ENCODE assay signal across 8 cellular contexts in the genomic region with DNA sequence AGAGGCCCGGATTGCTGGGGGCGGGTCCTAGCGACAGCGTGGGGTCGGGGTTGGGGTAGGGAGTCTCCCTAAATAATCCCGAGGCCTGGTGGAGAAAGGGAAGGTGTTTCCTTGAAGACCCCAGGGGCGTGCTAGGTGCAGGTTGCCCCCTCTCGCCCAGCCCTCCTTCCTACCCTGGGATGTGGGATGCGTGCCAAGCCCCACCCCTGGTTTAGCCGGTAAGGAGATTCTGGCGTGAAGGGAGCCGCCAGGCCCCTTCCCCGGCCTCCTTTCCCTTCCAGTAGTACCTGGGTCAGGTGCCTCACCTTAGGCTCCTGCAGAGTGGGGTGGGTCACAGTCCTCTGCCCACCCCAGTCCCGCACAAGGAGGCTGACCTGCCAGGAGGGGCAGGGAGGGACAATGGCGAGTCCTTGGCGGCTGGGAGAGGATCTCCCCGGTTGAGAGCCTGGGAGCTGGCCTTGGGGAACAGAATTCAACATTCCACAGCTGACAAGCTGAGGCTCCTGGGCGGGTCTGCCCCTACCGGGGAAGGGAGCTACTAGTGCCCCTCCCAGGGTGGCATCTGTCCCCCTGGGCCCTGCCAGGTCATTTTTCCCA. TPM values are rescaled to one million over a fixed set of nuclear protein-coding genes. Genes with fewer than 3 reads are reported as not detected.
DNase-seq lines count a peak whose midpoint lies in the region; ATAC-seq and TF ChIP-seq lines count a peak whose summit lies in the region.

No MANE protein-coding gene starts in this region.

- H3K27ac Mint-ChIP-seq in CD14-positive monocyte = peak overlapping the region in 6 of 7 donors; percentile 20 to 85 (median 60)
- H3K27ac Mint-ChIP-seq in activated T-helper 1 cell treated with anti-CD3 and anti-CD28 coated beads, Interleukin-12 subunit alpha, Interleukin-12 subunit beta, Interleukin-2, Interleukin-4 antibody, amounts not matched to agents 30 ng/mL and 10 ng/mL and 1 ng/mL, durations not matched to agents 14 hours and 24 hours and 36 hours = peak overlapping the region; percentile 48

- H3K4me1 Mint-ChIP-seq in CD14-positive monocyte = peaks cover 32% of the 10 kb centered on the region
- peaks cover 56% of the 10 kb centered on the region for H3K4me1 Mint-ChIP-seq in activated T-helper 1 cell treated with anti-CD3 and anti-CD28 coated beads, Interleukin-12 subunit alpha, Interleukin-12 subunit beta, Interleukin-2, Interleukin-4 antibody, amounts not matched to agents 30 ng/mL and 10 ng/mL and 1 ng/mL, durations not matched to agents 14 hours and 24 hours and 36 hours (ENCODE audit: low read depth)

- H3K4me3 ChIP-seq in left ventricle myocardium inferior (peak overlapping the region; percentile 88), psoas muscle (peak overlapping the region; percentile 87)

- H3K27ac ChIP-seq in left ventricle myocardium inferior (replicated peaks) (peak overlapping the region; percentile 80), psoas muscle (peak overlapping the region; percentile 80)

- no peak for ATAC-seq in psoas muscle
- ATAC-seq in HG03108 (IDR thresholded peaks at IDR 0.05; ENCODE audit: unreplicated experiment) = no peak
- ATAC-seq in GM19467 (IDR thresholded peaks at IDR 0.05; ENCODE audit: unreplicated experiment) = no peak

- TF ChIP-seq CTCF in CD14-positive monocyte (IDR thresholded peaks at IDR 0.05) = no peak
- TF ChIP-seq CTCF in left ventricle myocardium inferior (IDR thresholded peaks at IDR 0.05; ENCODE audit: borderline replicate concordance) = no peak
- TF ChIP-seq CTCF in psoas muscle (IDR thresholded peaks at IDR 0.05) = no peak

- intact Hi-C loops in CD14-positive monocyte (cut with micrococcal nuclease) (loop anchor here in 1 of 2 donors (5.0 kb wide), 1 partner anchor 111 kb away; a partner anchor contains a TSS), left ventricle myocardium inferior (cut with micrococcal nuclease) (no loop called here), psoas muscle (cut with DNase I) (loop anchor here (2.0 to 5.0 kb wide), 3 partner anchors 36 to 76 kb away; a partner anchor contains a TSS)
- intact Hi-C loops in activated T-helper 1 cell treated with anti-CD3 and anti-CD28 coated beads, Interleukin-12 subunit alpha, Interleukin-12 subunit beta, Interleukin-2, Interleukin-4 antibody, amounts not matched to agents 30 ng/mL and 10 ng/mL and 1 ng/mL, durations not matched to agents 14 hours and 24 hours and 36 hours (cut with micrococcal nuclease) = loop anchor here (1.0 to 5.0 kb wide), 14 partner anchors 18 to 1504 kb away; a partner anchor contains a TSS

- no peaks in the 10 kb centered on the region for H3K9me3 ChIP-seq in left ventricle myocardium inferior (replicated peaks)
- no peaks in the 10 kb centered on the region for H3K9me3 ChIP-seq in psoas muscle

- H3K4me1 ChIP-seq in left ventricle myocardium inferior = peaks cover 24% of the 10 kb centered on the region
- peaks cover 11% of the 10 kb centered on the region for H3K4me1 ChIP-seq in psoas muscle

- 9 to 13% (median 12%) methylated on average over 16 to 19 of the region's 19 CpGs for WGBS in psoas muscle, 3 donors

- H3K36me3 ChIP-seq in left ventricle myocardium inferior = peaks cover 5% of the 10 kb centered on the region
- H3K36me3 ChIP-seq in psoas muscle (ENCODE audit: insufficient read depth in 1 of 2, low read depth in 1 of 2) = peaks cover 0 to 5% of the 10 kb centered on the region in 2 donors

- DNase-seq in CD14-positive monocyte (ENCODE audit: low spot score) = no peak
- DNase-seq in HT1080 (ENCODE audit: low read depth) = peak; percentile 15
- DNase-seq in activated T-helper 1 cell treated with anti-CD3 and anti-CD28 coated beads, Interleukin-12 subunit alpha, Interleukin-12 subunit beta, Interleukin-2, Interleukin-4 antibody, amounts not matched to agents 30 ng/mL and 10 ng/mL and 1 ng/mL, durations not matched to agents 14 hours and 24 hours and 36 hours (ENCODE audit: low spot score) = no peak
- DNase-seq in left ventricle myocardium inferior = peak; percentile 52
- peak; percentile 59 to 74 for DNase-seq in psoas muscle
- DNase-seq in DMS153 treated with DMSO at 0.1 percent for 48 hours (lab: John Stamatoyannopoulos, UW; ENCODE audit: unreplicated experiment) = no peak

- peaks cover 7% of the 10 kb centered on the region in 2 donors for H3K36me3 Mint-ChIP-seq in CD14-positive monocyte
- H3K36me3 Mint-ChIP-seq in activated T-helper 1 cell treated with anti-CD3 and anti-CD28 coated beads, Interleukin-12 subunit alpha, Interleukin-12 subunit beta, Interleukin-2, Interleukin-4 antibody, amounts not matched to agents 30 ng/mL and 10 ng/mL and 1 ng/mL, durations not matched to agents 14 hours and 24 hours and 36 hours (ENCODE audit: low read depth) = peaks cover 15% of the 10 kb centered on the region

- H3K9me3 Mint-ChIP-seq in CD14-positive monocyte = peaks cover 0 to 3% (median 0%) of the 10 kb centered on the region in 7 donors
- no peaks in the 10 kb centered on the region for H3K9me3 Mint-ChIP-seq in activated T-helper 1 cell treated with anti-CD3 and anti-CD28 coated beads, Interleukin-12 subunit alpha, Interleukin-12 subunit beta, Interleukin-2, Interleukin-4 antibody, amounts not matched to agents 30 ng/mL and 10 ng/mL and 1 ng/mL, durations not matched to agents 14 hours and 24 hours and 36 hours

- H3K4me3 Mint-ChIP-seq in CD14-positive monocyte = peak overlapping the region; percentile 84 to 92
- H3K4me3 Mint-ChIP-seq in activated T-helper 1 cell treated with anti-CD3 and anti-CD28 coated beads, Interleukin-12 subunit alpha, Interleukin-12 subunit beta, Interleukin-2, Interleukin-4 antibody, amounts not matched to agents 30 ng/mL and 10 ng/mL and 1 ng/mL, durations not matched to agents 14 hours and 24 hours and 36 hours = peak overlapping the region; percentile 86

- peaks cover 2 to 6% (median 4%) of the 10 kb centered on the region in 3 donors for H3K27me3 Mint-ChIP-seq in CD14-positive monocyte (ENCODE audit: low read depth in 3 of 3)
- H3K27me3 Mint-ChIP-seq in activated T-helper 1 cell treated with anti-CD3 and anti-CD28 coated beads, Interleukin-12 subunit alpha, Interleukin-12 subunit beta, Interleukin-2, Interleukin-4 antibody, amounts not matched to agents 30 ng/mL and 10 ng/mL and 1 ng/mL, durations not matched to agents 14 hours and 24 hours and 36 hours (ENCODE audit: insufficient read depth) = no peaks in the 10 kb centered on the region

- H3K27me3 ChIP-seq in left ventricle myocardium inferior (ENCODE audit: low read depth) (no peaks in the 10 kb centered on the region), psoas muscle (ENCODE audit: insufficient read depth in 3 of 3, low read length in 2 of 3) (no peaks in the 10 kb centered on the region)

RNA-seq across cellular contexts. Expression of a gene that starts 0.7 kb away (rescaled TPM):
- polyA plus RNA-seq in CD14-positive monocyte (10 to 100 TPM; 22.2 to 27.7 TPM), psoas muscle (10 to 100 TPM; 24.1 to 51.9 (median 25.8) TPM)
- 32.8 and 47.7 TPM in 2 replicates for total RNA-seq in HT1080 (2014; rRNA removed; shearing (Covaris generic))
- polyA plus RNA-seq in HT1080 (2015; cell fraction: cytosol; rRNA removed) = 42.3 and 44.9 TPM in 2 replicates
- polyA plus RNA-seq in HT1080 (2015; cell fraction: nucleus; rRNA removed) = 36.3 and 36.7 TPM in 2 replicates
- 34.1 and 35.3 TPM in 2 replicates for total RNA-seq in activated T-helper 1 cell treated with anti-CD3 and anti-CD28 coated beads, Interleukin-12 subunit alpha, Interleukin-12 subunit beta, Interleukin-2, Interleukin-4 antibody, amounts not matched to agents 30 ng/mL and 10 ng/mL and 1 ng/mL, durations not matched to agents 14 hours and 24 hours and 36 hours
- total RNA-seq in left ventricle myocardium inferior (31.0 TPM), psoas muscle (10 to 100 TPM; 22.5 to 31.2 (median 28.2) TPM)

RNA-seq across cellular contexts. Expression of a gene that starts 17.5 kb away (rescaled TPM):
- not detected for polyA plus RNA-seq in CD14-positive monocyte
- not detected in 2 replicates for total RNA-seq in HT1080 (2014; rRNA removed; shearing (Covaris generic))
- not detected in 2 replicates for polyA plus RNA-seq in HT1080 (2015; cell fraction: cytosol; rRNA removed)
- not detected in 2 replicates for polyA plus RNA-seq in HT1080 (2015; cell fraction: nucleus; rRNA removed)
- total RNA-seq in activated T-helper 1 cell treated with anti-CD3 and anti-CD28 coated beads, Interleukin-12 subunit alpha, Interleukin-12 subunit beta, Interleukin-2, Interleukin-4 antibody, amounts not matched to agents 30 ng/mL and 10 ng/mL and 1 ng/mL, durations not matched to agents 14 hours and 24 hours and 36 hours = not detected in 2 replicates
- total RNA-seq in left ventricle myocardium inferior = not detected
- total RNA-seq in psoas muscle = not detected
- under 1 TPM in 2 of 3 donors, not detected in 1; 0.04 to 0.62 TPM for polyA plus RNA-seq in psoas muscle

RNA-seq across cellular contexts. Expression of a gene that starts 17.6 kb away (rescaled TPM):
- polyA plus RNA-seq in CD14-positive monocyte (not detected), psoas muscle (under 1 TPM; 0.34 to 0.42 (median 0.38) TPM)
- 2.4 and 3.4 TPM in 2 replicates for total RNA-seq in HT1080 (2014; rRNA removed; shearing (Covaris generic))
- polyA plus RNA-seq in HT1080 (2015; cell fraction: cytosol; rRNA removed) = 0.98 and 1.2 TPM in 2 replicates
- 0.30 and 0.54 TPM in 2 replicates for polyA plus RNA-seq in HT1080 (2015; cell fraction: nucleus; rRNA removed)
- not detected in 2 replicates for total RNA-seq in activated T-helper 1 cell treated with anti-CD3 and anti-CD28 coated beads, Interleukin-12 subunit alpha, Interleukin-12 subunit beta, Interleukin-2, Interleukin-4 antibody, amounts not matched to agents 30 ng/mL and 10 ng/mL and 1 ng/mL, durations not matched to agents 14 hours and 24 hours and 36 hours
- total RNA-seq in left ventricle myocardium inferior (0.44 TPM), psoas muscle (1 to 10 TPM in 1 of 4 donors, under 1 TPM in 3; 0.32 to 1.2 (median 0.78) TPM)

RNA-seq across cellular contexts. Expression of a gene that starts 38.0 kb away (rescaled TPM):
- polyA plus RNA-seq in CD14-positive monocyte = under 1 TPM; 0.05 to 0.30 TPM
- total RNA-seq in HT1080 (2014; rRNA removed; shearing (Covaris generic)) = 10.4 and 13.1 TPM in 2 replicates
- polyA plus RNA-seq in HT1080 (2015; cell fraction: cytosol; rRNA removed) = 5.6 and 5.7 TPM in 2 replicates
- 3.6 and 4.3 TPM in 2 replicates for polyA plus RNA-seq in HT1080 (2015; cell fraction: nucleus; rRNA removed)
- 3.1 and 3.2 TPM in 2 replicates for total RNA-seq in activated T-helper 1 cell treated with anti-CD3 and anti-CD28 coated beads, Interleukin-12 subunit alpha, Interleukin-12 subunit beta, Interleukin-2, Interleukin-4 antibody, amounts not matched to agents 30 ng/mL and 10 ng/mL and 1 ng/mL, durations not matched to agents 14 hours and 24 hours and 36 hours
- 0.58 TPM for total RNA-seq in left ventricle myocardium inferior
- total RNA-seq in psoas muscle = under 1 TPM; 0.21 to 0.71 (median 0.37) TPM
- polyA plus RNA-seq in psoas muscle = 1 to 10 TPM in 1 of 3 donors, under 1 TPM in 2; 0.18 to 1.2 (median 0.23) TPM

Comparison
In these comparisons a context has a peak if more than half of its experiments do, and no peak if none do; other contexts are left out.
1. DNase-seq: peak in HT1080 (single experiment), left ventricle myocardium inferior (single experiment) and psoas muscle (2 of 2); none in CD14-positive monocyte (single experiment), activated T-helper 1 cell treated with anti-CD3 and anti-CD28 coated beads, Interleukin-12 subunit alpha, Interleukin-12 subunit beta, Interleukin-2, Interleukin-4 antibody, amounts not matched to agents 30 ng/mL and 10 ng/mL and 1 ng/mL, durations not matched to agents 14 hours and 24 hours and 36 hours (single experiment) and DMS153 treated with DMSO at 0.1 percent for 48 hours (single experiment).